ENCODE assay signal across 2 cellular contexts in the genomic region with DNA sequence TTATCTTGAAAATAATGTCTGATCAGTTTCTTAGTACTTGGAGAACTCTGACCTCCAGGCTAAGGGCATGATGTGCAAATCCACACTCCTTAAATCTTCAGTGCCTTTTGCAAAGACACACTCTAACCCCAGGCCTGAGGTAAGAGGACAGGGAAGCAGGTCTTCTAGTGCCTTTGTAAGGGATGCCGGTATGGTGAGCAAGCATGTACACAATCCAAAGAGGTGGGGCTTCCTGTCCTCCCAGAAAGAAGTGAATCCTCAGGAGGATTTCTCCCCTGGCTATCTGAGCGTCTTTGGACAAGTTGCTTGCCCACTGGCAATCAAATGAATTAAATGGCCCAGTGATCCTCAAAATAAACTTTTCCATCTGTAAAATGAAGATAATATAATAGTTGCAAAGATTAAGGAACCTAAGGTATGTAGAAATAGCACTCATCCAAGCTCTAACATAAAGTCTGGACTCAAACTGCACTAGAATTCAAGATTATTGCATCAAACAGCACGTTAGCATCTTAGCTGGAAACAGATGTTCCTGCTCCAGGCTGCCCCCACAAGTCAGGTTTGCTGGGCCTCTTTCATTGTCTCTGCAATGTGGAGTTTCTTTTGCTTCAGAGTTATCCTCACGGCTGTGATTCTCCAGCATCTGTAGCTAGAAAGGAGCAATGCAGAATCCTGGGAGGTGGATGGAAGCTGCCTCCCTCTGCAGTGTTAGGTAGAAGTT.
TF ChIP-seq lines count a peak whose summit lies in the region.

No MANE protein-coding gene starts in this region.

TF ChIP-seq in GM23338, 12 proteins besides CTCF, POLR2A, EP300 and RAD21:
- TF ChIP-seq ZNF114 (CRISPR knock-in tag; IDR thresholded peaks at IDR 0.05) (no peak), NANOG (IDR thresholded peaks at IDR 0.05; ENCODE audit: borderline replicate concordance) (no peak), EZH2phosphoT487 (IDR thresholded peaks at IDR 0.05; ENCODE audit: unreplicated experiment) (no peak)

TF ChIP-seq in H1, 55 proteins besides CTCF, POLR2A, EP300 and RAD21:
- TF ChIP-seq TCF12 (IDR thresholded peaks at IDR 0.05; ENCODE audit: low read depth, low read length), result no peak
- TF ChIP-seq BRCA1 (IDR thresholded peaks at IDR 0.05; ENCODE audit: low read depth, low read length), result no peak
- TF ChIP-seq RFX5 (IDR thresholded peaks at IDR 0.05; ENCODE audit: borderline replicate concordance, low read depth, low read length), result no peak
- TF ChIP-seq EGR1 (IDR thresholded peaks at IDR 0.05; ENCODE audit: borderline replicate concordance, low read depth, low read length), result no peak
- no peak for TF ChIP-seq CBX8 (IDR thresholded peaks at IDR 0.05; ENCODE audit: borderline replicate concordance, low read depth, low read length)
- no peak for TF ChIP-seq CREB1 (IDR thresholded peaks at IDR 0.05)
- TF ChIP-seq JUN (IDR thresholded peaks at IDR 0.05; ENCODE audit: low read depth, low read length), result no peak
- TF ChIP-seq ASH2L (IDR thresholded peaks at IDR 0.05; ENCODE audit: low read length), result no peak
- TF ChIP-seq ZNF274 (IDR thresholded peaks at IDR 0.05; ENCODE audit: borderline replicate concordance, extremely low read depth, low read length), result no peak
- TF ChIP-seq PHF8 (conservative IDR thresholded peaks at IDR 0.05; ENCODE audit: low read depth, low read length), result no peak
- TF ChIP-seq SUZ12 (IDR thresholded peaks at IDR 0.05; ENCODE audit: low read length), result no peak
- no peak for TF ChIP-seq SIN3A (conservative IDR thresholded peaks at IDR 0.05 in 1 of 2, IDR thresholded peaks at IDR 0.05 in 1 of 2; ENCODE audit: low read depth in 1 of 2, low read length in 2 of 2)
- no peak for TF ChIP-seq SP2 (IDR thresholded peaks at IDR 0.05; ENCODE audit: low read length)
- TF ChIP-seq, protein P1, sequence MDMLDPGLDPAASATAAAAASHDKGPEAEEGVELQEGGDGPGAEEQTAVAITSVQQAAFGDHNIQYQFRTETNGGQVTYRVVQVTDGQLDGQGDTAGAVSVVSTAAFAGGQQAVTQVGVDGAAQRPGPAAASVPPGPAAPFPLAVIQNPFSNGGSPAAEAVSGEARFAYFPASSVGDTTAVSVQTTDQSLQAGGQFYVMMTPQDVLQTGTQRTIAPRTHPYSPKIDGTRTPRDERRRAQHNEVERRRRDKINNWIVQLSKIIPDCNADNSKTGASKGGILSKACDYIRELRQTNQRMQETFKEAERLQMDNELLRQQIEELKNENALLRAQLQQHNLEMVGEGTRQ (IDR thresholded peaks at IDR 0.05; ENCODE audit: low read length), result no peak
- TF ChIP-seq CTBP2 (IDR thresholded peaks at IDR 0.05; ENCODE audit: borderline replicate concordance, insufficient read depth, insufficient read length, low read length), result no peak
- TF ChIP-seq MAFK (IDR thresholded peaks at IDR 0.05; ENCODE audit: low read depth, low read length), result no peak
- TF ChIP-seq, protein P2, sequence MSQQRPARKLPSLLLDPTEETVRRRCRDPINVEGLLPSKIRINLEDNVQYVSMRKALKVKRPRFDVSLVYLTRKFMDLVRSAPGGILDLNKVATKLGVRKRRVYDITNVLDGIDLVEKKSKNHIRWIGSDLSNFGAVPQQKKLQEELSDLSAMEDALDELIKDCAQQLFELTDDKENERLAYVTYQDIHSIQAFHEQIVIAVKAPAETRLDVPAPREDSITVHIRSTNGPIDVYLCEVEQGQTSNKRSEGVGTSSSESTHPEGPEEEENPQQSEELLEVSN (IDR thresholded peaks at IDR 0.05), result no peak
- TF ChIP-seq BACH1 (IDR thresholded peaks at IDR 0.05; ENCODE audit: low read length), result no peak
- TF ChIP-seq TBP (IDR thresholded peaks at IDR 0.05; ENCODE audit: low read depth, low read length), result no peak
